Comparison of ENCODE assay signal across 1 cellular context in the genomic region with DNA sequence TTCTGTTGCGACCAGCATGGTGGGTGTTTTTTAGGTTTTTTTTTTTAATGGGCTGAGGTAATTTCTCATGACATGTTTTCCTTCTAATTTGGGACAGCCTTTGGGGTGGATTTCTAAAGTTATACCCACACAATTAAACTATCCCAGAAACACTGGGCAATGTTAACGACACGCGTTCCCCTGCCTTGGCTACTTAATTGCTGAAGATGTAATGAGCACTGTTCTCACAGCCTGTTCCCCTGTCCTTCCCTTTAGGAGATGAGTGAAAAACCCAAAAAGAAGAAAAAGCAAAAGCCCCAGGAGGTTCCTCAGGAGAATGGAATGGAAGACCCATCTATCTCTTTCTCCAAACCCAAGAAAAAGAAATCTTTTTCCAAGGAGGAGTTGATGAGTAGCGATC.
TF ChIP-seq lines count a peak whose summit lies in the region.

No MANE protein-coding gene starts in this region.

TF ChIP-seq in A549, 52 proteins besides CTCF, POLR2A, EP300 and RAD21 (continued from another document):
- TF ChIP-seq KDM5A (IDR thresholded peaks at IDR 0.05) (no peak), ATOH8 (CRISPR knock-in tag; IDR thresholded peaks at IDR 0.05; ENCODE audit: low read depth) (no peak), JUNB (IDR thresholded peaks at IDR 0.05) (no peak), NPAS2 (CRISPR knock-in tag; IDR thresholded peaks at IDR 0.05; ENCODE audit: borderline replicate concordance) (no peak), FOXS1 (CRISPR knock-in tag; IDR thresholded peaks at IDR 0.05) (no peak), MAZ (IDR thresholded peaks at IDR 0.05; ENCODE audit: borderline replicate concordance, low read depth, low read length) (no peak), HOXB13 (CRISPR knock-in tag; IDR thresholded peaks at IDR 0.05; ENCODE audit: low read depth) (no peak), EHMT2 (IDR thresholded peaks at IDR 0.05; ENCODE audit: low read depth) (no peak)
- TF ChIP-seq, protein P1, sequence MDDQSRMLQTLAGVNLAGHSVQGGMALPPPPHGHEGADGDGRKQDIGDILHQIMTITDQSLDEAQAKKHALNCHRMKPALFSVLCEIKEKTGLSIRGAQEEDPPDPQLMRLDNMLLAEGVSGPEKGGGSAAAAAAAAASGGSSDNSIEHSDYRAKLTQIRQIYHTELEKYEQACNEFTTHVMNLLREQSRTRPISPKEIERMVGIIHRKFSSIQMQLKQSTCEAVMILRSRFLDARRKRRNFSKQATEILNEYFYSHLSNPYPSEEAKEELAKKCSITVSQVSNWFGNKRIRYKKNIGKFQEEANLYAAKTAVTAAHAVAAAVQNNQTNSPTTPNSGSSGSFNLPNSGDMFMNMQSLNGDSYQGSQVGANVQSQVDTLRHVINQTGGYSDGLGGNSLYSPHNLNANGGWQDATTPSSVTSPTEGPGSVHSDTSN (IDR thresholded peaks at IDR 0.05): no peak
- TF ChIP-seq, protein P2, sequence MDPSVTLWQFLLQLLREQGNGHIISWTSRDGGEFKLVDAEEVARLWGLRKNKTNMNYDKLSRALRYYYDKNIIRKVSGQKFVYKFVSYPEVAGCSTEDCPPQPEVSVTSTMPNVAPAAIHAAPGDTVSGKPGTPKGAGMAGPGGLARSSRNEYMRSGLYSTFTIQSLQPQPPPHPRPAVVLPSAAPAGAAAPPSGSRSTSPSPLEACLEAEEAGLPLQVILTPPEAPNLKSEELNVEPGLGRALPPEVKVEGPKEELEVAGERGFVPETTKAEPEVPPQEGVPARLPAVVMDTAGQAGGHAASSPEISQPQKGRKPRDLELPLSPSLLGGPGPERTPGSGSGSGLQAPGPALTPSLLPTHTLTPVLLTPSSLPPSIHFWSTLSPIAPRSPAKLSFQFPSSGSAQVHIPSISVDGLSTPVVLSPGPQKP (IDR thresholded peaks at IDR 0.05; ENCODE audit: low read depth, low read length): no peak
